In genomic region chr1:155010211-155010918, GRCh38 we compare ENCODE assay signal across 11 cellular contexts. TPM values are rescaled to one million over a fixed set of nuclear protein-coding genes. Genes with fewer than 3 reads are reported as not detected.
DNase-seq lines count a peak whose midpoint lies in the region; ATAC-seq and TF ChIP-seq lines count a peak whose summit lies in the region.
"Had no signal": no experiment of that assay in that cellular context is flagged by ENCODE, and none has a peak within 500 bp of the region (broad histone marks: within the 10 kb centered on the region; RNA-seq: fewer than 3 reads in every experiment).

No MANE protein-coding gene starts in this region.

- H3K9me3 Mint-ChIP-seq in natural killer cell (no peaks in the 10 kb centered on the region), HFFc6 (no peaks in the 10 kb centered on the region)

- no peaks in the 10 kb centered on the region for H3K9me2 ChIP-seq in Karpas-422 (replicated peaks; ENCODE audit: insufficient read depth, low read length)

- H3K4me3 ChIP-seq in Karpas-422 (ENCODE audit: low read length), result no peak overlapping the region
- H3K4me3 ChIP-seq in adrenal gland, result no peak overlapping the region

- DNase-seq in Karpas-422, result peak; percentile 39
- DNase-seq in adrenal gland, result peak in 3 of 7 donors; percentile 16 to 51 (median 18)
- DNase-seq in natural killer cell, result no peak
- no peak for DNase-seq in HFFc6
- no peak for DNase-seq in NCI-H1417 (lab: John Stamatoyannopoulos, UW)
- DNase-seq in SW 1271 (lab: John Stamatoyannopoulos, UW), result no peak
- DNase-seq: NCI-H446 had no signal

- H3K36me3 ChIP-seq in Karpas-422 (ENCODE audit: insufficient read depth, low read length) (no peaks in the 10 kb centered on the region), adrenal gland (replicated peaks in 1 of 2) (peaks cover 0 to 10% of the 10 kb centered on the region in 2 donors)

- no peak for TF ChIP-seq POLR2A in adrenal gland (IDR thresholded peaks at IDR 0.05)

- H3K4me1 Mint-ChIP-seq in natural killer cell, result peaks cover 26 to 83% of the 10 kb centered on the region in 2 donors
- peaks cover 12% of the 10 kb centered on the region for H3K4me1 Mint-ChIP-seq in HFFc6 (ENCODE audit: low read depth)

- H3K4me2 ChIP-seq in Karpas-422 (ENCODE audit: low read depth, low read length, poor library complexity, severe bottlenecking), result no peak overlapping the region

- H3K4me1 ChIP-seq in Karpas-422 (ENCODE audit: low read length), result peaks cover 79% of the 10 kb centered on the region
- H3K4me1 ChIP-seq in adrenal gland (replicated peaks in 1 of 2), result peaks cover 71 to 72% of the 10 kb centered on the region in 2 donors

- 58 to 72% (median 64%) methylated on average over 7 to 11 of the region's 11 CpGs for WGBS in adrenal gland, 4 donors

- H3K27me3 Mint-ChIP-seq in natural killer cell (ENCODE audit: low read depth in 2 of 2) (no peaks in the 10 kb centered on the region), HFFc6 (ENCODE audit: insufficient read depth) (no peaks in the 10 kb centered on the region; the same call in 1 of the 2 replicates)

- H3K79me2 ChIP-seq in Karpas-422 (ENCODE audit: low read length), result peaks cover 14% of the 10 kb centered on the region; the same call in 1 of the 2 replicates

- H3K36me3 Mint-ChIP-seq in natural killer cell (no peaks in the 10 kb centered on the region), HFFc6 (ENCODE audit: low read depth) (no peaks in the 10 kb centered on the region)

- no peaks in the 10 kb centered on the region for H3K9me3 ChIP-seq in Karpas-422 (ENCODE audit: low read length)
- no peaks in the 10 kb centered on the region for H3K9me3 ChIP-seq in adrenal gland (replicated peaks in 1 of 3)

- H3K27ac Mint-ChIP-seq in natural killer cell (peak overlapping the region in 1 of 2 donors; percentile 60), HFFc6 (no peak overlapping the region)

- H4K20me1 ChIP-seq in Karpas-422 (ENCODE audit: insufficient read depth, low read depth, low read length), result no peaks in the 10 kb centered on the region

- TF ChIP-seq CTCF in C4-2B (conservative IDR thresholded peaks at IDR 0.05), result no peak
- TF ChIP-seq CTCF in adrenal gland (IDR thresholded peaks at IDR 0.05), result no peak
- TF ChIP-seq CTCF in natural killer cell (IDR thresholded peaks at IDR 0.05), result no peak
- no peak for TF ChIP-seq CTCF in HFFc6 (IDR thresholded peaks at IDR 0.05)

- H3K9ac ChIP-seq in Karpas-422 (ENCODE audit: low read length), result no peak overlapping the region

- H3K4me3 Mint-ChIP-seq in natural killer cell (peak overlapping the region; percentile 59), HFFc6 (no peak overlapping the region)

- H3K27me3 ChIP-seq in Karpas-422 (ENCODE audit: low read length), result no peaks in the 10 kb centered on the region
- no peaks in the 10 kb centered on the region for H3K27me3 ChIP-seq in adrenal gland

- ATAC-seq in natural killer cell (no peak), HG02970 (IDR thresholded peaks at IDR 0.05; ENCODE audit: low FRiP score, unreplicated experiment) (no peak)

- H3K27ac ChIP-seq in C4-2B (peak overlapping the region; percentile 6), Karpas-422 (ENCODE audit: low read length) (no peak overlapping the region), adrenal gland (peak overlapping the region in 3 of 5 donors; percentile 64 to 99 (median 75))

- intact Hi-C loops in adrenal gland (cut with DNase I) (no loop called here), natural killer cell (cut with micrococcal nuclease) (no loop called here)

- H2AFZ ChIP-seq in Karpas-422 (ENCODE audit: low read length), result no peak overlapping the region

RNA-seq across cellular contexts. Expression of gene ZBTB7B, which starts 7.8 kb away (rescaled TPM):
- 17.1 and 31.0 TPM in 2 replicates for total RNA-seq in Karpas-422 (2014; rRNA removed; shearing (Covaris generic); ENCODE audit: low replicate concordance)
- total RNA-seq in adrenal gland, result 100 to 1,000 TPM in 1 of 8 donors, 10 to 100 TPM in 7; 60.1 to 126 (median 83.5) TPM
- 10 to 100 TPM; 22.4 to 97.3 (median 27.9) TPM for polyA plus RNA-seq in adrenal gland
- total RNA-seq in natural killer cell, result 10 to 100 TPM; 61.2 to 75.4 (median 63.3) TPM
- total RNA-seq in HFFc6 (2021; fragmentation: NEBNext Ultra II Directional; extraction: Animal tissue kit (Norgen Biotek cat#: 25700)), result 10 to 100 TPM; 31.1 to 37.1 (median 34.1) TPM

RNA-seq across cellular contexts. Expression of gene LENEP, which starts 17.0 kb away (rescaled TPM):
- 2.6 TPM in 1 of 2 replicates, not detected in the other for total RNA-seq in Karpas-422 (2014; rRNA removed; shearing (Covaris generic); ENCODE audit: low replicate concordance)
- not detected for total RNA-seq in adrenal gland
- not detected for polyA plus RNA-seq in adrenal gland
- total RNA-seq in natural killer cell, result not detected
- total RNA-seq in HFFc6 (2021; fragmentation: NEBNext Ultra II Directional; extraction: Animal tissue kit (Norgen Biotek cat#: 25700)), result under 1 TPM in 1 of 6 experiments, not detected in 5; 0.46 TPM

RNA-seq across cellular contexts. Expression of gene DCST2, which starts 23.2 kb away (rescaled TPM):
- total RNA-seq in Karpas-422 (2014; rRNA removed; shearing (Covaris generic); ENCODE audit: low replicate concordance), result 1.3 and 3.5 TPM in 2 replicates
- 1 to 10 TPM in 3 of 8 donors, under 1 TPM in 3, not detected in 2; 0.14 to 2.4 (median 1.1) TPM for total RNA-seq in adrenal gland
- 10 to 100 TPM in 1 of 3 donors, 1 to 10 TPM in 1, under 1 TPM in 1; 0.24 to 15.2 (median 8.5) TPM for polyA plus RNA-seq in adrenal gland
- under 1 TPM; 0.30 to 0.92 (median 0.32) TPM for total RNA-seq in natural killer cell
- under 1 TPM in 2 of 6 experiments, not detected in 4; 0.08 to 0.14 TPM for total RNA-seq in HFFc6 (2021; fragmentation: NEBNext Ultra II Directional; extraction: Animal tissue kit (Norgen Biotek cat#: 25700))

RNA-seq across cellular contexts. Expression of gene DCST1, which starts 23.3 kb away (rescaled TPM):
- total RNA-seq in Karpas-422 (2014; rRNA removed; shearing (Covaris generic); ENCODE audit: low replicate concordance), result not detected in 2 replicates
- total RNA-seq in adrenal gland (not detected), natural killer cell (under 1 TPM in 2 of 3 donors, not detected in 1; 0.35 to 0.60 TPM)
- polyA plus RNA-seq in adrenal gland, result not detected
- total RNA-seq in HFFc6 (2021; fragmentation: NEBNext Ultra II Directional; extraction: Animal tissue kit (Norgen Biotek cat#: 25700)), result not detected
- total RNA-seq: chondrocyte, pulmonary artery endothelial cell had no signal

RNA-seq across cellular contexts. Expression of gene FLAD1, which starts 27.2 kb away (rescaled TPM):
- total RNA-seq in Karpas-422 (2014; rRNA removed; shearing (Covaris generic); ENCODE audit: low replicate concordance), result 48.7 and 57.3 TPM in 2 replicates
- total RNA-seq in adrenal gland (10 to 100 TPM; 21.6 to 43.0 (median 28.6) TPM), natural killer cell (10 to 100 TPM; 32.1 to 47.6 (median 38.7) TPM)
- polyA plus RNA-seq in adrenal gland, result 10 to 100 TPM; 30.7 to 65.5 (median 41.1) TPM
- 10 to 100 TPM; 25.1 to 35.3 (median 29.6) TPM for total RNA-seq in HFFc6 (2021; fragmentation: NEBNext Ultra II Directional; extraction: Animal tissue kit (Norgen Biotek cat#: 25700))
